Comparison of ENCODE assay signal across 8 cellular contexts in the genomic region with DNA sequence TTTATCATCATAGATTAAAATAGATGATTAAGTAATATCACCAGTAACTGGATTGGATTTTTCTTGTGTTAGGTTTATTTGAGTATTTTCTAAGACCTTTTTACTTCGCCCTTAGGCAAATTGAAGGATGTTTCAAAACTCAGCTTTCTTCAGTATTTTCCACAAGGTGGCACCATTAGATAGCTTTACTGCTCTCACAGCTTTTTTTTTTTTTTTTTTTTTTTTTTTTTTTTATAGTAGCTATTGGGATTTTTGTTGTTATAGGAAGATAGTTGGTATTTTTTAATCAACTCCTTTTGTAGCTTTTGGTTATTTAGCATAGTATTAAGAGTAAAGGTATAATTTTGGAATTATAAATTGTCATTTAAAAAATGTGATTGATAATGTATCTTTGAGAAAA. TPM values are rescaled to one million over a fixed set of nuclear protein-coding genes. Genes with fewer than 3 reads are reported as not detected.
DNase-seq lines count a peak whose midpoint lies in the region; ATAC-seq, FAIRE-seq and TF ChIP-seq lines count a peak whose summit lies in the region.
"Not testable (repeated sequence)": the region's sequence is repeated elsewhere in the genome, so short reads cannot be mapped to it uniquely, and the experiment has no call there.

No MANE protein-coding gene starts in this region.

- not testable (repeated sequence) for H2BK5ac ChIP-seq in H9 (ENCODE audit: insufficient read length, low read length)

- not testable (repeated sequence) for H3K18ac ChIP-seq in H9 (ENCODE audit: insufficient read length, low read depth, low read length)

- not testable (repeated sequence) for H4K20me1 ChIP-seq in H9 (ENCODE audit: control insufficient read depth, insufficient read depth, insufficient read length)

- H2BK20ac ChIP-seq in H9 (ENCODE audit: low read depth, low read length, poor library complexity, severe bottlenecking) = not testable (repeated sequence)

- not testable (repeated sequence) for H4K8ac ChIP-seq in H9 (replicated peaks; ENCODE audit: insufficient read length, low read depth, low read length)

- H3K4me3 ChIP-seq in CD4-positive, CD25-positive, alpha-beta regulatory T cell (ENCODE audit: low read depth, low read length); cardiac muscle cell; small intestine (ENCODE audit: low read depth in 1 of 2, low read length in 2 of 2): not testable (repeated sequence)

- not testable (repeated sequence) for H3K79me1 ChIP-seq in H9 (ENCODE audit: insufficient read depth, low read depth, low read length, poor library complexity, severe bottlenecking)

- DNase-seq in CD4-positive, CD25-positive, alpha-beta regulatory T cell = peak in 2 of 3 donors; percentile 10 to 16
- not testable (repeated sequence) for DNase-seq in H9; chondrocyte (ENCODE audit: low spot score); mesothelial cell of epicardium (ENCODE audit: low spot score in 2 of 2, unreplicated experiment in 2 of 2); small intestine
- DNase-seq in NAMALWA (ENCODE audit: low spot score) = peak; percentile 38
- peak; percentile 43 for DNase-seq in RKO (ENCODE audit: low spot score)
- DNase-seq in cardiac muscle cell (ENCODE audit: low read depth in 1 of 2, low spot score in 1 of 2) = peak in 1 of 2 donors; percentile 29

- peak; percentile 56 for TF ChIP-seq CTCF in H9 (conservative IDR thresholded peaks at IDR 0.05)
- peak; percentile 78 for TF ChIP-seq CTCF in chondrocyte (IDR thresholded peaks at IDR 0.05)
- TF ChIP-seq CTCF in cardiac muscle cell (IDR thresholded peaks at IDR 0.05; ENCODE audit: low read depth, low read length) = peak; percentile 14
- peak; percentile 41 for TF ChIP-seq CTCF in mesothelial cell of epicardium (IDR thresholded peaks at IDR 0.05; ENCODE audit: unreplicated experiment)

- H2BK15ac ChIP-seq in H9 (ENCODE audit: low read depth, low read length) = not testable (repeated sequence)

- H3K79me2 ChIP-seq in H9 (ENCODE audit: insufficient read depth, low read length) = not testable (repeated sequence)

- H3K9ac ChIP-seq in H9 (ENCODE audit: extremely low read depth, insufficient read length, low read length) = not testable (repeated sequence)

- H3T11ph ChIP-seq in H9 (ENCODE audit: low read length) = not testable (repeated sequence)

- H4K91ac ChIP-seq in H9 (ENCODE audit: insufficient read length, low read depth, low read length) = not testable (repeated sequence)

- not testable (repeated sequence) for ATAC-seq in CD4-positive, CD25-positive, alpha-beta regulatory T cell (ENCODE audit: low read depth in 2 of 2)

- H3K9me3 Mint-ChIP-seq in CD4-positive, CD25-positive, alpha-beta regulatory T cell; H9; chondrocyte (ENCODE audit: low read depth); mesothelial cell of epicardium: not testable (repeated sequence)

- H3K27ac ChIP-seq in CD4-positive, CD25-positive, alpha-beta regulatory T cell (ENCODE audit: insufficient read depth, low read length, poor library complexity, severe bottlenecking); H9 (ENCODE audit: insufficient read length, low read depth, low read length); cardiac muscle cell; small intestine (ENCODE audit: low read depth in 1 of 2, low read length in 1 of 2): not testable (repeated sequence)

- H2BK12ac ChIP-seq in H9 (ENCODE audit: insufficient read length, low read depth, low read length) = not testable (repeated sequence)

- H2AK5ac ChIP-seq in H9 (ENCODE audit: insufficient read length, low read length) = not testable (repeated sequence)

- H3K27ac Mint-ChIP-seq in CD4-positive, CD25-positive, alpha-beta regulatory T cell; H9; chondrocyte (ENCODE audit: unreplicated experiment); mesothelial cell of epicardium: not testable (repeated sequence)

- H3K4me1 Mint-ChIP-seq in CD4-positive, CD25-positive, alpha-beta regulatory T cell; H9; mesothelial cell of epicardium: not testable (repeated sequence)
- peaks cover 10% of the 10 kb centered on the region for H3K4me1 Mint-ChIP-seq in chondrocyte (ENCODE audit: low read depth)

- H3K9me3 ChIP-seq in CD4-positive, CD25-positive, alpha-beta regulatory T cell (ENCODE audit: control insufficient read depth in 2 of 2, low read length in 2 of 2); H9 (ENCODE audit: control insufficient read depth, low read depth, low read length); cardiac muscle cell (ENCODE audit: low read depth); small intestine (ENCODE audit: control insufficient read depth, low read depth): not testable (repeated sequence)

- not testable (repeated sequence) for H2AFZ ChIP-seq in H9 (ENCODE audit: low read length)

- H3K4me1 ChIP-seq in CD4-positive, CD25-positive, alpha-beta regulatory T cell (ENCODE audit: control insufficient read depth, insufficient read depth, low read length, poor library complexity, severe bottlenecking); H9 (ENCODE audit: insufficient read depth, low read length); cardiac muscle cell (ENCODE audit: low read depth); small intestine (ENCODE audit: control insufficient read depth in 2 of 2, insufficient read depth in 1 of 2, low read depth in 1 of 2, low read length in 1 of 2): not testable (repeated sequence)

- H3K27me3 ChIP-seq in CD4-positive, CD25-positive, alpha-beta regulatory T cell (ENCODE audit: control insufficient read depth, insufficient read depth, low read length); H9 (ENCODE audit: insufficient read depth, low read length); cardiac muscle cell; small intestine (ENCODE audit: control insufficient read depth in 2 of 2, insufficient read depth in 2 of 2, low read length in 2 of 2): not testable (repeated sequence)

- not testable (repeated sequence) for H4K5ac ChIP-seq in H9 (ENCODE audit: insufficient read length, low read depth, low read length)

- not testable (repeated sequence) for H3K36me3 ChIP-seq in CD4-positive, CD25-positive, alpha-beta regulatory T cell (ENCODE audit: control insufficient read depth, insufficient read depth, low read length); cardiac muscle cell; small intestine (ENCODE audit: control insufficient read depth in 2 of 2, insufficient read depth in 2 of 2, low read length in 2 of 2)

- no CpG with 5 or more reads among the region's 1 CpG for WGBS in H9 (ENCODE audit: extremely low coverage, insufficient read length, low lambda C conversion rate)
- WGBS in small intestine, 3 donors = 71% methylated on average over 1 of the region's 1 CpG; no CpG with 5 or more reads in 2 of the 3 donors

- peak; percentile 96 for FAIRE-seq in small intestine (lab: Jason Lieb, UNC)

- not testable (repeated sequence) for H3K36me3 Mint-ChIP-seq in CD4-positive, CD25-positive, alpha-beta regulatory T cell; H9 (ENCODE audit: insufficient read depth in 1 of 3, low read depth in 3 of 3); chondrocyte (ENCODE audit: low read depth); mesothelial cell of epicardium

- H3K4me2 ChIP-seq in H9 (ENCODE audit: insufficient read depth, insufficient read length, low read length) = not testable (repeated sequence)

- not testable (repeated sequence) for H3K23ac ChIP-seq in H9 (ENCODE audit: insufficient read length, low read depth, low read length)

- H3K4me3 Mint-ChIP-seq in CD4-positive, CD25-positive, alpha-beta regulatory T cell; H9; chondrocyte (ENCODE audit: unreplicated experiment); mesothelial cell of epicardium: not testable (repeated sequence)

- not testable (repeated sequence) for H3K4ac ChIP-seq in H9 (ENCODE audit: low read depth, low read length)

- not testable (repeated sequence) for H2BK120ac ChIP-seq in H9 (ENCODE audit: low read depth, low read length, poor library complexity, severe bottlenecking)

- H3K27me3 Mint-ChIP-seq in CD4-positive, CD25-positive, alpha-beta regulatory T cell; H9 (ENCODE audit: low read depth); chondrocyte (ENCODE audit: low read depth); mesothelial cell of epicardium (ENCODE audit: low read depth): not testable (repeated sequence)

- H3K14ac ChIP-seq in H9 (ENCODE audit: insufficient read depth, low read length) = not testable (repeated sequence)

- H3K56ac ChIP-seq in H9 (ENCODE audit: insufficient read length, low read depth, low read length) = not testable (repeated sequence)

- not testable (repeated sequence) for H3K23me2 ChIP-seq in H9 (ENCODE audit: insufficient read length, low read depth, low read length, poor library complexity, severe bottlenecking)

RNA-seq across cellular contexts. Expression of a gene that starts 9.4 kb away (rescaled TPM):
- 6.4 TPM for total RNA-seq in CD4-positive, CD25-positive, alpha-beta regulatory T cell
- polyA plus RNA-seq in CD4-positive, CD25-positive, alpha-beta regulatory T cell = 1 to 10 TPM; 6.1 to 7.3 (median 6.6) TPM
- total RNA-seq in H9 (2021) (5.6 and 7.0 TPM in 2 replicates), chondrocyte (5.6 to 7.5 TPM (median 5.8 TPM) in 3 replicates), cardiac muscle cell (14.9 and 32.4 TPM in 2 replicates), mesothelial cell of epicardium (11.1 to 12.4 TPM (median 11.6 TPM) in 3 replicates)
- polyA plus RNA-seq in cardiac muscle cell (10.5 and 12.1 TPM in 2 replicates), small intestine (1 to 10 TPM; 5.4 to 6.3 (median 6.0) TPM)

Comparison
In these comparisons a context has a peak if more than half of its experiments do, and no peak if none do; other contexts are left out.
1. CTCF ChIP-seq: peak in every context shown above with its lines; median percentile 78 in chondrocyte; 56 in H9; 41 in mesothelial cell of epicardium; 14 in cardiac muscle cell.